ENCODE assay signal across 22 cellular contexts in the genomic region with DNA sequence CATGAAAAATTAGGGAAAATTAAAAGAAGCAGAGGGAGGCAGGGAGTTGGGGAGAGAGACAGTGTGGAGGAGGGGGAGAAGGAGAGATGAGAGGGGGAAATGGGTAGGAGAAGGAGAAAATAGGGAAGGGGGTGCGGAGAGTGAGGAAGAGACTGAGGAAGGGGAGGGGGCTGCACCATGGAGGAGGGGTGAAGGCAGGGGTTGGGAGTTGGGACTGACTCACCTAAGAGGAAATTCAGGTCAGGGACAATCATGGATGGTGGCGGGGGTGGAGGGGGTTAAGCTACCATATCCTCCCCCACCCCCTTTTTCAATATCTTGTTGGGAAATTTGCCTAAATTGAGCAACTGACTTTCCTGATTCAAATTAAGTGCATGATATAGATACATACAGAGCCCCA.
"Had no signal": no experiment of that assay in that cellular context is flagged by ENCODE, and none has a peak within 500 bp of the region (broad histone marks: within the 10 kb centered on the region; RNA-seq: fewer than 3 reads in every experiment).

No MANE protein-coding gene starts in this region.

- H3K36me3 Mint-ChIP-seq: immature natural killer cell, naive B cell had no signal

- H3K9me3 Mint-ChIP-seq: activated naive CD8-positive, alpha-beta T cell treated with anti-CD3 and anti-CD28 coated beads for 36 hours; immature natural killer cell; naive B cell had no signal

- H3K27me3 ChIP-seq: cardiac muscle cell, esophagus squamous epithelium, heart right ventricle, ovary, thyroid gland, uterus had no signal

- H3K4me3 Mint-ChIP-seq: activated naive CD8-positive, alpha-beta T cell treated with anti-CD3 and anti-CD28 coated beads for 36 hours; immature natural killer cell had no signal

- H3K9me3 ChIP-seq: esophagus squamous epithelium, heart right ventricle, mucosa of descending colon, ovary, thyroid gland, uterus had no signal

- ATAC-seq: heart right ventricle, left ventricle myocardium superior, mucosa of descending colon had no signal

- FAIRE-seq: endothelial cell of umbilical vein had no signal

- H3K27ac ChIP-seq: cardiac muscle cell, ovary, uterus had no signal

- H3K27ac Mint-ChIP-seq: activated naive CD8-positive, alpha-beta T cell treated with anti-CD3 and anti-CD28 coated beads for 36 hours had no signal

- H3K36me3 ChIP-seq: cardiac muscle cell, esophagus squamous epithelium, ovary, thyroid gland, uterus had no signal

- H3K27me3 Mint-ChIP-seq: activated naive CD8-positive, alpha-beta T cell treated with anti-CD3 and anti-CD28 coated beads for 36 hours; naive B cell had no signal

- DNase-seq: activated CD8-positive, alpha-beta memory T cell treated with anti-CD3 and anti-CD28 coated beads for 24 hours; activated CD8-positive, alpha-beta memory T cell treated with anti-CD3 and anti-CD28 coated beads, Interleukin-2, amount 50 U/mL, for 48 hours; activated effector memory CD4-positive, alpha-beta T cell treated with anti-CD3 and anti-CD28 coated beads, Interleukin-2, amount 50 U/mL, for 16 hours; activated naive CD8-positive, alpha-beta T cell treated with anti-CD3 and anti-CD28 coated beads for 36 hours; activated T-cell treated with anti-CD3 and anti-CD28 coated beads, Interleukin-2, amount 50 U/mL, for 48 hours; amygdala; dermis blood vessel endothelial cell; effector memory CD4-positive, alpha-beta T cell; esophagus squamous epithelium; heart right ventricle; immature natural killer cell; kidney glomerular epithelial cell; left ventricle myocardium superior; mucosa of descending colon; naive B cell; ovary; stimulated activated naive CD4-positive, alpha-beta T cell treated with Interleukin-2 at 50 U/mL for 16 hours; SW 1271; thyroid gland; uterus had no signal

- H3K4me3 ChIP-seq: cardiac muscle cell, esophagus squamous epithelium, heart right ventricle, mucosa of descending colon, ovary, thyroid gland, uterus had no signal
